In genomic region chr1:192807221-192807967, GRCh38 we compare ENCODE assay signal across 8 cellular contexts. TPM values are rescaled to one million over a fixed set of nuclear protein-coding genes. Genes with fewer than 3 reads are reported as not detected.
A peak's percentile ranks its signal among the peaks of the same experiment; 100 is the strongest.
DNase-seq lines count a peak whose midpoint lies in the region; ATAC-seq and TF ChIP-seq lines count a peak whose summit lies in the region.

No MANE protein-coding gene starts in this region.

- 89 to 91% methylated on average over 3 to 9 of the region's 9 CpGs for WGBS in endodermal cell (ENCODE audit: insufficient coverage in 1 of 2, insufficient read length in 1 of 2), 2 experiments

- H3K27me3 Mint-ChIP-seq in CD14-positive monocyte (ENCODE audit: low read depth in 3 of 3) = peaks cover 0 to 15% (median 0%) of the 10 kb centered on the region in 3 donors
- H3K27me3 Mint-ChIP-seq in effector memory CD8-positive, alpha-beta T cell = no peaks in the 10 kb centered on the region
- no peaks in the 10 kb centered on the region for H3K27me3 Mint-ChIP-seq in osteocyte (ENCODE audit: unreplicated experiment)
- peaks cover 15% of the 10 kb centered on the region for H3K27me3 Mint-ChIP-seq in endodermal cell (ENCODE audit: insufficient read depth)

- peaks cover 0 to 12% (median 6%) of the 10 kb centered on the region in 7 donors for H3K9me3 Mint-ChIP-seq in CD14-positive monocyte
- no peaks in the 10 kb centered on the region for H3K9me3 Mint-ChIP-seq in effector memory CD8-positive, alpha-beta T cell
- no peaks in the 10 kb centered on the region for H3K9me3 Mint-ChIP-seq in osteocyte (ENCODE audit: unreplicated experiment)
- H3K9me3 Mint-ChIP-seq in endodermal cell = no peaks in the 10 kb centered on the region

- H3K4me3 Mint-ChIP-seq in CD14-positive monocyte (peak overlapping the region; percentile 98 to 100), osteocyte (ENCODE audit: unreplicated experiment) (peak overlapping the region; percentile 99), endodermal cell (no peak overlapping the region)
- H3K4me3 Mint-ChIP-seq in effector memory CD8-positive, alpha-beta T cell = peak overlapping the region; percentile 97 to 100

- no peaks in the 10 kb centered on the region for H3K27me3 ChIP-seq in RWPE2 (ENCODE audit: insufficient read depth, poor library complexity, severe bottlenecking)
- H3K27me3 ChIP-seq in endodermal cell (ENCODE audit: control insufficient read depth, insufficient read depth, low read length, poor library complexity, severe bottlenecking) = peaks cover 9% of the 10 kb centered on the region

- H3K36me3 Mint-ChIP-seq in CD14-positive monocyte (peaks cover 32 to 34% of the 10 kb centered on the region in 2 donors), osteocyte (ENCODE audit: unreplicated experiment) (peaks cover 4% of the 10 kb centered on the region), endodermal cell (ENCODE audit: low read depth) (peaks cover 4% of the 10 kb centered on the region)
- peaks cover 55% of the 10 kb centered on the region for H3K36me3 Mint-ChIP-seq in effector memory CD8-positive, alpha-beta T cell (ENCODE audit: insufficient read depth)

- no peak for DNase-seq in CD14-positive monocyte (ENCODE audit: low spot score)
- DNase-seq in RWPE2 (ENCODE audit: low spot score) = no peak
- DNase-seq in effector memory CD8-positive, alpha-beta T cell = peak in 2 of 3 experiments; percentile 5 to 11
- DNase-seq in osteocyte (ENCODE audit: extremely low spot score, unreplicated experiment) = no peak
- no peak for DNase-seq in endodermal cell
- DNase-seq in NCI-H510A (lab: John Stamatoyannopoulos, UW) = no peak

- no peaks in the 10 kb centered on the region for H3K9me3 ChIP-seq in RWPE2 (ENCODE audit: severe bottlenecking)
- H3K9me3 ChIP-seq in endodermal cell (ENCODE audit: control insufficient read depth, low read length) = no peaks in the 10 kb centered on the region

- H3K4me1 ChIP-seq in RWPE2 (ENCODE audit: insufficient read depth, poor library complexity, severe bottlenecking) (peaks cover 20% of the 10 kb centered on the region), endodermal cell (ENCODE audit: control insufficient read depth, insufficient read depth, low read length) (peaks cover 6% of the 10 kb centered on the region)

- H3K36me3 ChIP-seq in RWPE2 (ENCODE audit: low read depth) (peaks cover 6% of the 10 kb centered on the region), endodermal cell (ENCODE audit: control insufficient read depth, insufficient read depth, low read length) (no peaks in the 10 kb centered on the region)

- H3K27ac ChIP-seq in RWPE2 (ENCODE audit: poor library complexity, severe bottlenecking) (peak overlapping the region; percentile 1), endodermal cell (ENCODE audit: low read depth, low read length) (no peak overlapping the region)

- no peak for TF ChIP-seq CTCF in CD14-positive monocyte (IDR thresholded peaks at IDR 0.05)
- TF ChIP-seq CTCF in RWPE2 (IDR thresholded peaks at IDR 0.05; ENCODE audit: poor library complexity, severe bottlenecking) = peak; percentile 42
- TF ChIP-seq CTCF in osteocyte (IDR thresholded peaks at IDR 0.05) = peak; percentile 30
- TF ChIP-seq CTCF in endodermal cell (conservative IDR thresholded peaks at IDR 0.05) = no peak

- H3K9ac ChIP-seq in endodermal cell (ENCODE audit: extremely low read depth, low read length, poor library complexity, severe bottlenecking) = no peak overlapping the region

- peak overlapping the region; percentile 3 for H3K4me3 ChIP-seq in RWPE2 (ENCODE audit: severe bottlenecking)
- H3K4me3 ChIP-seq in endodermal cell (ENCODE audit: low read length) = no peak overlapping the region

- peaks cover 36% of the 10 kb centered on the region for H3K4me1 Mint-ChIP-seq in CD14-positive monocyte
- peaks cover 28 to 29% of the 10 kb centered on the region in 2 donors for H3K4me1 Mint-ChIP-seq in effector memory CD8-positive, alpha-beta T cell (ENCODE audit: low read depth in 2 of 2)
- peaks cover 38% of the 10 kb centered on the region for H3K4me1 Mint-ChIP-seq in osteocyte (ENCODE audit: unreplicated experiment)
- peaks cover 20% of the 10 kb centered on the region for H3K4me1 Mint-ChIP-seq in endodermal cell

- ATAC-seq in GM18858 (IDR thresholded peaks at IDR 0.05; ENCODE audit: unreplicated experiment) (peak; percentile 51), HG03060 (IDR thresholded peaks at IDR 0.05; ENCODE audit: low read depth, unreplicated experiment) (peak; percentile 41), RWPE2 (ENCODE audit: low read depth) (no peak)
- ATAC-seq in effector memory CD8-positive, alpha-beta T cell (replicated peaks) = peak; percentile 27

- intact Hi-C loops in CD14-positive monocyte (cut with micrococcal nuclease) = loop anchor here (5.0 to 10.0 kb wide), 9 partner anchors 130 to 645 kb away; partner anchors contain the start of gene CDC73 (in 2 of the 2)

- H3K27ac Mint-ChIP-seq in CD14-positive monocyte (peak overlapping the region; percentile 97 to 100 (median 99)), osteocyte (ENCODE audit: unreplicated experiment) (peak overlapping the region; percentile 95), endodermal cell (no peak overlapping the region)
- H3K27ac Mint-ChIP-seq in effector memory CD8-positive, alpha-beta T cell = peak overlapping the region; percentile 98 to 100

RNA-seq across cellular contexts. Expression of gene RGS2, which starts 1.4 kb away (rescaled TPM):
- polyA plus RNA-seq in CD14-positive monocyte = 1,000 to 10,000 TPM; 1,708 to 3,307 TPM
- total RNA-seq in osteocyte = 6.0 and 7.6 TPM in 2 replicates
- 10 to 100 TPM; 14.1 to 14.2 TPM for total RNA-seq in endodermal cell
- 22.4 TPM for polyA plus RNA-seq in endodermal cell (2013, experiment 1 of 2)
- polyA plus RNA-seq in endodermal cell (2013, experiment 2 of 2) = 20.7 TPM

Comparison
In these comparisons a context has a peak if more than half of its experiments do, and no peak if none do; other contexts are left out.
1. DNase-seq: peak in effector memory CD8-positive, alpha-beta T cell (2 of 3); none in CD14-positive monocyte (single experiment), RWPE2 (single experiment), osteocyte (single experiment), endodermal cell (single experiment) and NCI-H510A (single experiment).
2. CTCF ChIP-seq: peak in RWPE2 (single experiment) and osteocyte (single experiment); none in CD14-positive monocyte (single experiment) and endodermal cell (single experiment).